Comparison of ENCODE assay signal across 24 cellular contexts in the genomic region with DNA sequence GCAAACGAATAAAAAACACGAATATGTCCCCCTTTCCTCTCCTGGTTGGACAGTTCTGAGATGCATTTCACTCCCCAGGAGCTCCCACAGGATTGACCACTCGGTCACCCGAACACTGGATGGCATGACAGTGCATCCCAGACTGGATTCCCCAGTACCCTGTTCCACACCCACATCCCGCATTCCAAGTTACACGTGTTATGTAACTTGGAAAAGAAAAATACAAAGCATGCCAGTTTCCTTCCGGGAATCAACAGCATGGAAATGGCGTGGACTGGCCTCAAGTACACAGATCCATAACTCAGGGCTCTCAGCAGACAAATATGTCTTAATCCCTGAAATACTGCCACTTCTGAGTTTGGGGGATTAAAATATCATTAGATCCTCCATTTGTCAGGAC. TPM values are rescaled to one million over a fixed set of nuclear protein-coding genes. Genes with fewer than 3 reads are reported as not detected.
A peak's percentile ranks its signal among the peaks of the same experiment; 100 is the strongest.
DNase-seq lines count a peak whose midpoint lies in the region; ATAC-seq, FAIRE-seq and TF ChIP-seq lines count a peak whose summit lies in the region.
"Had no signal": no experiment of that assay in that cellular context is flagged by ENCODE, and none has a peak within 500 bp of the region (broad histone marks: within the 10 kb centered on the region; RNA-seq: fewer than 3 reads in every experiment).

No MANE protein-coding gene starts in this region.

- FAIRE-seq in astrocyte (lab: Jason Lieb, UNC) (no peak), keratinocyte (lab: Jason Lieb, UNC) (no peak), small intestine (lab: Jason Lieb, UNC) (no peak)
- FAIRE-seq: GM19239, HTR-8/SVneo had no signal

- no peak for TF ChIP-seq EP300 in ovary (IDR thresholded peaks at IDR 0.05)

- H3K4me1 Mint-ChIP-seq in astrocyte (ENCODE audit: low read depth, unreplicated experiment): peaks cover 2% of the 10 kb centered on the region

- no peak overlapping the region for H3K27ac ChIP-seq in astrocyte (ENCODE audit: low read depth, low read length)
- H3K27ac ChIP-seq in keratinocyte (ENCODE audit: control insufficient read depth, insufficient read depth, low read length): no peak overlapping the region
- H3K27ac ChIP-seq in small intestine (ENCODE audit: low read depth in 1 of 2, low read length in 1 of 2): no peak overlapping the region
- peak overlapping the region in 1 of 2 donors; percentile 31 for H3K27ac ChIP-seq in coronary artery
- peak overlapping the region in 1 of 2 donors; percentile 10 for H3K27ac ChIP-seq in ovary
- H3K27ac ChIP-seq: SJCRH30 had no signal

- H3K4me3 Mint-ChIP-seq in astrocyte (ENCODE audit: unreplicated experiment): no peak overlapping the region
- H3K4me3 Mint-ChIP-seq: CD4-positive, CD25-positive, alpha-beta regulatory T cell; GM23338; IgD-negative memory B cell had no signal

- H3K27me3 ChIP-seq in astrocyte (ENCODE audit: insufficient read depth, low read length) (no peaks in the 10 kb centered on the region), keratinocyte (ENCODE audit: control insufficient read depth, extremely low read depth, insufficient read depth, low read length) (no peaks in the 10 kb centered on the region), small intestine (ENCODE audit: control insufficient read depth in 2 of 2, insufficient read depth in 2 of 2, low read length in 2 of 2) (no peaks in the 10 kb centered on the region), ovary (no peaks in the 10 kb centered on the region)
- H3K27me3 ChIP-seq: BE2C, SJCRH30 had no signal

- no peaks in the 10 kb centered on the region for H3K36me3 Mint-ChIP-seq in astrocyte (ENCODE audit: low read depth, unreplicated experiment)
- H3K36me3 Mint-ChIP-seq: CD4-positive, CD25-positive, alpha-beta regulatory T cell; IgD-negative memory B cell had no signal

- peaks cover 19% of the 10 kb centered on the region for H3K27me3 Mint-ChIP-seq in astrocyte (ENCODE audit: low read depth, unreplicated experiment)
- H3K27me3 Mint-ChIP-seq: IgD-negative memory B cell had no signal

- ATAC-seq in sciatic nerve: peak; percentile 40
- ATAC-seq: GM23338 had no signal

- TF ChIP-seq CTCF in astrocyte (IDR thresholded peaks at IDR 0.05; ENCODE audit: insufficient read depth, low read depth, low read length) (no peak), keratinocyte (optimal IDR thresholded peaks at IDR 0.05 in 1 of 3, IDR thresholded peaks at IDR 0.05 in 1 of 3, conservative IDR thresholded peaks at IDR 0.05 in 1 of 3; ENCODE audit: extremely low read depth in 1 of 3, insufficient read depth in 2 of 3, low read length in 3 of 3) (no peak), coronary artery (IDR thresholded peaks at IDR 0.05) (no peak), ovary (IDR thresholded peaks at IDR 0.05) (no peak)

- H3K4me1 ChIP-seq in astrocyte (ENCODE audit: insufficient read depth, low read length) (no peaks in the 10 kb centered on the region), keratinocyte (ENCODE audit: control insufficient read depth, extremely low read depth, insufficient read depth, low read length) (peaks cover 4% of the 10 kb centered on the region), small intestine (ENCODE audit: control insufficient read depth in 2 of 2, insufficient read depth in 1 of 2, low read depth in 1 of 2, low read length in 1 of 2) (peaks cover 0 to 3% of the 10 kb centered on the region in 2 donors), ovary (ENCODE audit: insufficient read depth) (peaks cover 12% of the 10 kb centered on the region)

- DNase-seq in AG20443 (ENCODE audit: low spot score) (peak; percentile 43), astrocyte (ENCODE audit: low read depth) (no peak), keratinocyte (ENCODE audit: low read depth, low spot score) (no peak), sciatic nerve (ENCODE audit: low spot score) (no peak), pons (ENCODE audit: low spot score) (no peak), small intestine (no peak), coronary artery (ENCODE audit: low spot score) (no peak), ovary (no peak)
- DNase-seq: ACHN; BE2C; CD4-positive, CD25-positive, alpha-beta regulatory T cell; COR-L47; GDM1; HCEC 1CT; Karpas-422; NCI-H1417 treated with DMSO at 0.1 percent for 48 hours; NCI-H1930; NCI-H345; NCI-H524 treated with DMSO at 0.1 percent for 48 hours; SJCRH30 had no signal

- no peak for TF ChIP-seq POLR2A in ovary (IDR thresholded peaks at IDR 0.05)

- 71 to 72% (median 71%) methylated on average over 8 of the region's 8 CpGs for WGBS in small intestine, 3 donors
- WGBS in ovary, 3 donors: 45 to 56% (median 47%) methylated on average over 8 of the region's 8 CpGs

- H3K9me1 ChIP-seq in keratinocyte (ENCODE audit: control insufficient read depth, extremely low read depth, insufficient read depth, low read length): no peaks in the 10 kb centered on the region

- H3K79me2 ChIP-seq in astrocyte (ENCODE audit: insufficient read depth, low read length) (no peaks in the 10 kb centered on the region), keratinocyte (ENCODE audit: control insufficient read depth, insufficient read depth, low read length) (no peaks in the 10 kb centered on the region)

- dilution Hi-C loops in keratinocyte (cut with MboI; ENCODE audit: extremely low pct_ligation_motif_present, low sequenced_read_pairs): no loop called here

- H4K20me1 ChIP-seq in astrocyte (ENCODE audit: insufficient read depth, low read length) (no peaks in the 10 kb centered on the region), keratinocyte (ENCODE audit: control insufficient read depth, extremely low read depth, insufficient read depth, low read length) (no peaks in the 10 kb centered on the region)

- H2AFZ ChIP-seq in astrocyte (ENCODE audit: low read depth, low read length) (no peak overlapping the region), keratinocyte (ENCODE audit: control insufficient read depth, low read length) (peak overlapping the region; percentile 42)
- H2AFZ ChIP-seq: GM23338 had no signal

- no peak overlapping the region for H3K4me2 ChIP-seq in astrocyte (ENCODE audit: low read length)
- no peak overlapping the region for H3K4me2 ChIP-seq in keratinocyte (ENCODE audit: control insufficient read depth, extremely low read depth, insufficient read depth, low read depth, low read length)
- H3K4me2 ChIP-seq: GM23338 had no signal

- no peak overlapping the region for H3K4me3 ChIP-seq in astrocyte (ENCODE audit: insufficient read depth, low read depth, low read length)
- no peak overlapping the region for H3K4me3 ChIP-seq in keratinocyte (ENCODE audit: control insufficient read depth in 2 of 3, extremely low read depth in 1 of 3, insufficient read depth in 2 of 3, low read depth in 1 of 3, low read length in 3 of 3)
- H3K4me3 ChIP-seq in small intestine (ENCODE audit: low read depth in 1 of 2, low read length in 2 of 2): no peak overlapping the region
- H3K4me3 ChIP-seq in coronary artery: no peak overlapping the region
- H3K4me3 ChIP-seq in ovary: no peak overlapping the region
- H3K4me3 ChIP-seq: GM23338, SJCRH30 had no signal

- H3K36me3 ChIP-seq in astrocyte (ENCODE audit: insufficient read depth, low read length) (no peaks in the 10 kb centered on the region), keratinocyte (ENCODE audit: control insufficient read depth in 2 of 2, extremely low read depth in 1 of 2, insufficient read depth in 2 of 2, low read length in 2 of 2) (no peaks in the 10 kb centered on the region), small intestine (ENCODE audit: control insufficient read depth in 2 of 2, insufficient read depth in 2 of 2, low read length in 2 of 2) (no peaks in the 10 kb centered on the region), ovary (no peaks in the 10 kb centered on the region)
- H3K36me3 ChIP-seq: BE2C, SJCRH30 had no signal

- intact Hi-C loops in sciatic nerve (cut with DNase I): loop anchor here (10.0 kb wide), 1 partner anchor 329 kb away; no protein-coding TSS in a partner anchor
- intact Hi-C loops in ovary (cut with DNase I): no loop called here

- H3K27ac Mint-ChIP-seq in astrocyte (ENCODE audit: unreplicated experiment): peak overlapping the region; percentile 58
- H3K27ac Mint-ChIP-seq: CD4-positive, CD25-positive, alpha-beta regulatory T cell; GM23338 had no signal

- H3K9ac ChIP-seq in astrocyte (ENCODE audit: low read length): no peak overlapping the region
- no peak overlapping the region for H3K9ac ChIP-seq in keratinocyte (ENCODE audit: control insufficient read depth, extremely low read depth, insufficient read depth, low read length)

- peaks cover 2% of the 10 kb centered on the region for H3K9me3 Mint-ChIP-seq in astrocyte (ENCODE audit: unreplicated experiment)
- H3K9me3 Mint-ChIP-seq: CD4-positive, CD25-positive, alpha-beta regulatory T cell; GM23338 had no signal

- no peaks in the 10 kb centered on the region for H3K9me3 ChIP-seq in astrocyte (ENCODE audit: insufficient read depth, low read depth, low read length)
- H3K9me3 ChIP-seq in keratinocyte (ENCODE audit: control insufficient read depth, low read depth, low read length): no peaks in the 10 kb centered on the region
- H3K9me3 ChIP-seq in small intestine (ENCODE audit: control insufficient read depth, low read depth): no peaks in the 10 kb centered on the region
- no peaks in the 10 kb centered on the region for H3K9me3 ChIP-seq in ovary
- H3K9me3 ChIP-seq: BE2C, SJCRH30 had no signal

RNA-seq across cellular contexts. Expression of gene KLHL36, which starts 12.6 kb away (rescaled TPM):
- total RNA-seq in astrocyte: 46.3 and 49.0 TPM in 2 replicates
- 27.5 to 36.8 TPM (median 35.6 TPM) in 3 replicates for polyA plus RNA-seq in keratinocyte
- polyA plus RNA-seq in keratinocyte (2011; ENCODE audit: low read depth): 16.3 TPM
- polyA plus RNA-seq in keratinocyte (2011; cell fraction: cytosol; rRNA removed): 21.7 and 34.5 TPM in 2 replicates
- polyA plus RNA-seq in keratinocyte (2011; cell fraction: nucleus; rRNA removed): 69.7 and 73.8 TPM in 2 replicates
- 25.8 and 35.8 TPM in 2 replicates for polyA plus RNA-seq in keratinocyte (2012; ENCODE audit: low replicate concordance)
- 43.4 to 52.8 TPM (median 49.9 TPM) in 3 replicates for polyA minus RNA-seq in keratinocyte
- 85.8 TPM for polyA minus RNA-seq in keratinocyte (2011; cell fraction: cytosol; rRNA and poly(A)+ RNA removed)
- polyA minus RNA-seq in keratinocyte (2011; cell fraction: nucleus; rRNA and poly(A)+ RNA removed): 72.9 and 83.9 TPM in 2 replicates
- total RNA-seq in sciatic nerve: 60.2 TPM
- 10 to 100 TPM; 12.7 to 21.7 (median 16.8) TPM for polyA plus RNA-seq in small intestine
- total RNA-seq in ovary: 10 to 100 TPM; 36.5 to 94.9 (median 60.9) TPM
- 10 to 100 TPM; 20.7 to 27.0 TPM for polyA plus RNA-seq in ovary

RNA-seq across cellular contexts. Expression of gene COTL1, which starts 17.8 kb away (rescaled TPM):
- 300 and 359 TPM in 2 replicates for total RNA-seq in astrocyte
- 60.2 to 197 TPM (median 116 TPM) in 3 replicates for polyA plus RNA-seq in keratinocyte
- 24.3 TPM for polyA plus RNA-seq in keratinocyte (2011; ENCODE audit: low read depth)
- 135 and 202 TPM in 2 replicates for polyA plus RNA-seq in keratinocyte (2011; cell fraction: cytosol; rRNA removed)
- polyA plus RNA-seq in keratinocyte (2011; cell fraction: nucleus; rRNA removed): 40.2 and 49.9 TPM in 2 replicates
- polyA plus RNA-seq in keratinocyte (2012; ENCODE audit: low replicate concordance): 47.5 and 313 TPM in 2 replicates
- polyA minus RNA-seq in keratinocyte: 66.0 to 188 TPM (median 80.8 TPM) in 3 replicates
- polyA minus RNA-seq in keratinocyte (2011; cell fraction: cytosol; rRNA and poly(A)+ RNA removed): 85.4 TPM
- 16.2 and 21.6 TPM in 2 replicates for polyA minus RNA-seq in keratinocyte (2011; cell fraction: nucleus; rRNA and poly(A)+ RNA removed)
- 77.9 TPM for total RNA-seq in sciatic nerve
- polyA plus RNA-seq in small intestine: 100 to 1,000 TPM in 2 of 3 donors, 10 to 100 TPM in 1; 87.2 to 166 (median 101) TPM
- total RNA-seq in ovary: 10 to 100 TPM; 13.8 to 46.4 (median 26.1) TPM
- polyA plus RNA-seq in ovary: 10 to 100 TPM; 30.2 to 32.9 TPM
